8 cellular contexts compared by ENCODE assay signal in genomic region chr22:38176170-38176741, GRCh38. TPM values are rescaled to one million over a fixed set of nuclear protein-coding genes. Genes with fewer than 3 reads are reported as not detected.
A peak's percentile ranks its signal among the peaks of the same experiment; 100 is the strongest.
DNase-seq lines count a peak whose midpoint lies in the region; ATAC-seq and TF ChIP-seq lines count a peak whose summit lies in the region.

No MANE protein-coding gene starts in this region.

- DNase-seq in activated CD8-positive, alpha-beta memory T cell treated with anti-CD3 and anti-CD28 coated beads, Interleukin-2, amount 10 ng/mL, durations not matched to agents 7 days and 5 days, result peak; percentile 52
- DNase-seq in fibroblast of mammary gland (ENCODE audit: low read depth), result peak; percentile 86
- peak; percentile 79 for DNase-seq in renal cortical epithelial cell (ENCODE audit: low read depth)
- no peak for DNase-seq in HuH-7.5 (ENCODE audit: low spot score)
- no peak for DNase-seq in H7

- TF ChIP-seq CTCF in 22Rv1 (IDR thresholded peaks at IDR 0.05), result no peak
- TF ChIP-seq CTCF in fibroblast of mammary gland (conservative IDR thresholded peaks at IDR 0.05; ENCODE audit: control insufficient read depth, insufficient read depth, low read depth, low read length), result no peak

- H3K4me3 Mint-ChIP-seq in activated CD8-positive, alpha-beta memory T cell treated with anti-CD3 and anti-CD28 coated beads, Interleukin-2, amount 10 ng/mL, durations not matched to agents 7 days and 5 days, result no peak overlapping the region

- H3K27ac Mint-ChIP-seq in activated CD8-positive, alpha-beta memory T cell treated with anti-CD3 and anti-CD28 coated beads, Interleukin-2, amount 10 ng/mL, durations not matched to agents 7 days and 5 days, result peak overlapping the region; percentile 57

- CTCF ChIA-PET in activated CD8-positive, alpha-beta memory T cell treated with anti-CD3 and anti-CD28 coated beads, Interleukin-2, amount 10 ng/mL, durations not matched to agents 7 days and 5 days (lab: Charles Lee), result interaction anchor here (0.9 to 1.6 kb wide), 3 partner anchors 23 to 62 kb away, joined by 3 to 6 read pairs (median 3); no protein-coding TSS in a partner anchor

- no peaks in the 10 kb centered on the region for H3K9me3 Mint-ChIP-seq in activated CD8-positive, alpha-beta memory T cell treated with anti-CD3 and anti-CD28 coated beads, Interleukin-2, amount 10 ng/mL, durations not matched to agents 7 days and 5 days (ENCODE audit: low read depth)

- H3K36me3 Mint-ChIP-seq in activated CD8-positive, alpha-beta memory T cell treated with anti-CD3 and anti-CD28 coated beads, Interleukin-2, amount 10 ng/mL, durations not matched to agents 7 days and 5 days, result peaks cover 2% of the 10 kb centered on the region

- H3K27me3 Mint-ChIP-seq in activated CD8-positive, alpha-beta memory T cell treated with anti-CD3 and anti-CD28 coated beads, Interleukin-2, amount 10 ng/mL, durations not matched to agents 7 days and 5 days, result no peaks in the 10 kb centered on the region

- ATAC-seq in GM19463 (IDR thresholded peaks at IDR 0.05; ENCODE audit: unreplicated experiment), result peak; percentile 58
- peak; percentile 10 for ATAC-seq in activated CD8-positive, alpha-beta memory T cell treated with anti-CD3 and anti-CD28 coated beads, Interleukin-2, amount 10 ng/mL, durations not matched to agents 7 days and 5 days
- no peak for ATAC-seq in GM19455 (IDR thresholded peaks at IDR 0.05; ENCODE audit: unreplicated experiment)

- H3K4me3 ChIP-seq in fibroblast of mammary gland (ENCODE audit: control insufficient read depth, low read depth, low read length) (no peak overlapping the region), H7 (ENCODE audit: insufficient read depth, low read depth, low read length) (no peak overlapping the region)

- H3K27ac ChIP-seq in 22Rv1, result peak overlapping the region; percentile 98

- no peaks in the 10 kb centered on the region for H3K36me3 ChIP-seq in H7 (replicated peaks; ENCODE audit: control insufficient read depth, insufficient read depth, low read length)

- H3K4me1 Mint-ChIP-seq in activated CD8-positive, alpha-beta memory T cell treated with anti-CD3 and anti-CD28 coated beads, Interleukin-2, amount 10 ng/mL, durations not matched to agents 7 days and 5 days, result peaks cover 72% of the 10 kb centered on the region

- H3K27me3 ChIP-seq in H7 (ENCODE audit: control insufficient read depth, insufficient read depth, low read length), result no peaks in the 10 kb centered on the region

RNA-seq across cellular contexts. Expression of gene PLA2G6, which starts 5.4 kb away (rescaled TPM):
- total RNA-seq in activated CD8-positive, alpha-beta memory T cell treated with anti-CD3 and anti-CD28 coated beads, Interleukin-2, amount 10 ng/mL, durations not matched to agents 7 days and 5 days, result 10 to 100 TPM; 41.1 to 71.4 TPM
- 5.2 and 25.0 TPM in 2 replicates for total RNA-seq in renal cortical epithelial cell
- 23.4 and 49.6 TPM in 2 replicates for total RNA-seq in H7 (2014; rRNA removed; shearing (Covaris generic))

RNA-seq across cellular contexts. Expression of gene MAFF, which starts 25.5 kb away (rescaled TPM):
- 1 to 10 TPM; 6.6 to 7.8 TPM for total RNA-seq in activated CD8-positive, alpha-beta memory T cell treated with anti-CD3 and anti-CD28 coated beads, Interleukin-2, amount 10 ng/mL, durations not matched to agents 7 days and 5 days
- total RNA-seq in renal cortical epithelial cell, result 18.1 and 34.2 TPM in 2 replicates
- total RNA-seq in H7 (2014; rRNA removed; shearing (Covaris generic)), result 2.6 and 5.3 TPM in 2 replicates

Comparison
In these comparisons a context has a peak if more than half of its experiments do, and no peak if none do; other contexts are left out.
1. DNase-seq: peak in activated CD8-positive, alpha-beta memory T cell treated with anti-CD3 and anti-CD28 coated beads, Interleukin-2, amount 10 ng/mL, durations not matched to agents 7 days and 5 days (single experiment), fibroblast of mammary gland (single experiment) and renal cortical epithelial cell (single experiment); none in HuH-7.5 (single experiment) and H7 (single experiment).